22 cellular contexts compared by ENCODE assay signal in genomic region chr18:79884963-79885728, GRCh38.
DNase-seq lines count a peak whose midpoint lies in the region; ATAC-seq and TF ChIP-seq lines count a peak whose summit lies in the region.
"Had no signal": no experiment of that assay in that cellular context is flagged by ENCODE, and none has a peak within 500 bp of the region (broad histone marks: within the 10 kb centered on the region; RNA-seq: fewer than 3 reads in every experiment).

No MANE protein-coding gene starts in this region.

- TF ChIP-seq CTCF in 22Rv1 (IDR thresholded peaks at IDR 0.05) (peak; percentile 31; the same call in 1 of the 2 replicates), DND-41 (IDR thresholded peaks at IDR 0.05; ENCODE audit: borderline replicate concordance, extremely low read depth, low read length, poor library complexity, severe bottlenecking) (peak; percentile 22), RWPE2 (IDR thresholded peaks at IDR 0.05; ENCODE audit: poor library complexity, severe bottlenecking) (no peak)

- no peaks in the 10 kb centered on the region for H3K79me2 ChIP-seq in DND-41 (ENCODE audit: insufficient read depth, low read length)

- H3K4me1 ChIP-seq in DND-41 (ENCODE audit: insufficient read depth, low read length) (peaks cover 2% of the 10 kb centered on the region; the same call in 1 of the 2 replicates), RWPE2 (ENCODE audit: insufficient read depth, poor library complexity, severe bottlenecking) (no peaks in the 10 kb centered on the region)
- H3K4me1 ChIP-seq: ascending aorta, thyroid gland had no signal

- DNase-seq in DND-41, result peak; percentile 49
- DNase-seq in RWPE2 (ENCODE audit: low spot score), result peak; percentile 50
- DNase-seq in left lobe of liver (ENCODE audit: low spot score), result peak; percentile 33
- no peak for DNase-seq in DMS153 (lab: John Stamatoyannopoulos, UW)
- no peak for DNase-seq in posterior vena cava (ENCODE audit: low spot score)
- DNase-seq: activated CD4-positive, alpha-beta T cell treated with anti-CD3 and anti-CD28 coated beads for 1 hour; AML-193; cerebellar nuclear complex; effector CD8-positive, alpha-beta T cell; GOT3; NCI-H1105 treated with DMSO at 0.1 percent for 48 hours; NCI-H2171; NCI-H69; PC-9; stimulated activated CD4-positive, alpha-beta T cell treated with anti-CD3 and anti-CD28 coated beads, Interleukin-12 subunit alpha, Interleukin-12 subunit beta, amount 100 ng/mL, for 4 hours; T1000; thyroid gland had no signal

- intact Hi-C loops in posterior vena cava (cut with DNase I), result no loop called here

- no peaks in the 10 kb centered on the region for H4K20me1 ChIP-seq in DND-41 (ENCODE audit: insufficient read depth, low read length)

- H3K36me3 ChIP-seq in DND-41 (ENCODE audit: insufficient read depth, low read length), result no peaks in the 10 kb centered on the region
- H3K36me3 ChIP-seq in RWPE2 (ENCODE audit: low read depth), result no peaks in the 10 kb centered on the region
- H3K36me3 ChIP-seq: ascending aorta, neutrophil, thyroid gland had no signal

- H3K27me3 ChIP-seq in DND-41 (ENCODE audit: insufficient read depth, low read length, poor library complexity) (no peaks in the 10 kb centered on the region), RWPE2 (ENCODE audit: insufficient read depth, poor library complexity, severe bottlenecking) (no peaks in the 10 kb centered on the region)
- H3K27me3 ChIP-seq: ascending aorta, neutrophil, thyroid gland had no signal

- no peak overlapping the region for H3K4me3 ChIP-seq in DND-41 (ENCODE audit: low read depth in 1 of 2, low read length in 2 of 2)
- H3K4me3 ChIP-seq in RWPE2 (ENCODE audit: severe bottlenecking), result no peak overlapping the region
- H3K4me3 ChIP-seq: ascending aorta, PC-9, thyroid gland had no signal

- H3K4me2 ChIP-seq in DND-41 (ENCODE audit: insufficient read depth, low read length), result no peak overlapping the region
- H3K4me2 ChIP-seq: PC-9 had no signal

- no peak overlapping the region for H3K9ac ChIP-seq in DND-41 (ENCODE audit: low read depth, low read length)

- peaks cover 3% of the 10 kb centered on the region for H3K9me3 ChIP-seq in DND-41 (ENCODE audit: insufficient read depth, low read length, severe bottlenecking)
- H3K9me3 ChIP-seq in RWPE2 (ENCODE audit: severe bottlenecking), result no peaks in the 10 kb centered on the region
- H3K9me3 ChIP-seq: neutrophil, thyroid gland had no signal

- H3K27ac ChIP-seq in 22Rv1 (no peak overlapping the region), DND-41 (ENCODE audit: low read length) (no peak overlapping the region), RWPE2 (ENCODE audit: poor library complexity, severe bottlenecking) (no peak overlapping the region)
- H3K27ac ChIP-seq: ascending aorta, neutrophil, PC-9, thyroid gland had no signal

- H2AFZ ChIP-seq in DND-41 (ENCODE audit: low read depth, low read length), result no peak overlapping the region
- H2AFZ ChIP-seq: PC-9 had no signal

- ATAC-seq in DND-41 (ENCODE audit: insufficient read depth, low read depth) (peak; percentile 66), RWPE2 (ENCODE audit: low read depth) (no peak; the same call in 1 of the 3 replicates), left lobe of liver (no peak), HG03097 (IDR thresholded peaks at IDR 0.05; ENCODE audit: low FRiP score, unreplicated experiment) (no peak), HG03460 (IDR thresholded peaks at IDR 0.05; ENCODE audit: unreplicated experiment) (no peak)

Comparison
In these comparisons a context has a peak if more than half of its experiments do, and no peak if none do; other contexts are left out.
1. DNase-seq: peak in DND-41 (single experiment), RWPE2 (single experiment) and left lobe of liver (single experiment); none in DMS153 (single experiment) and posterior vena cava (single experiment).